8 cellular contexts compared by ENCODE assay signal in the genomic region with DNA sequence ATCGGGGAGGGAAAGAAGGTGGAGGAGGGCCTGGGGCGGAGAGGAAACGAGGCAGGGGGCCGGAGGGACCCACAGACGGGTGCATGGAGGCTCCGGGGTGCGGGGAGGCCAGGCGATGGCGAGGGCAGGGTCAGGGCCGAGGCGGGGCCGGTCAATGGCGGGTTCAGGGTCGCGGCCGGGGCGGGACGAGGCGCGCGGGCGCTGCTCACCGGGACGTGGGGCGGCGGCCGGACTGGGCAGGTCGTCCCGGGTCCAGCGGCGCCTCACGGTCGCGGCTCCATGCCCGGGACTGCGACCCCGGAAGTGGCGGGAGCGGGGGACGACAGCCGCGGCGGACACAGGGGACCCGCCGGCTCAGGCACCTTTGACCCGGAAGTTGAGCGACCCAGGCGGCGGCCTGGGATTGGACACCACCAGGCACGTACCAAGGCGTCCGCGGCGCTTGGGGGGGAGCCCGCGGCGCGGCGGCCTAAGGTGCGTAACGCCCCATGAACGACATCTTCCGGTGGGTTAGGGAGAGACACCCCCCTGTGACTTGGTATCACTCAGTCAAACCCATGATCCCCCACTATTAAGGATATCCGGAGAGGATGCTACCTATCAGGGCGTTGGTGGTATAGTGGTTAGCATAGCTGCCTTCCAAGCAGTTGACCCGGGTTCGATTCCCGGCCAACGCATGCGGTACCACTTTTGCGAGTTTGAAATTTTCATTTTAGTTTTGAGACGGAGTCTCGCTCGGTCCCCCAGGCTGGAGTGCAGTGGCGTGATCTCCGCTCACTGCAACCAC. TPM values are rescaled to one million over a fixed set of nuclear protein-coding genes. Genes with fewer than 3 reads are reported as not detected.
DNase-seq lines count a peak whose midpoint lies in the region; ATAC-seq and TF ChIP-seq lines count a peak whose summit lies in the region.

TSS of gene DPP9 (minus strand) at position 378 of the 787 bp plus-strand sequence. CDS start 3,936 bp downstream, outside the sequence.

- TF ChIP-seq POLR2A in NB4 (IDR thresholded peaks at IDR 0.05; ENCODE audit: extremely low read depth, insufficient read length) (peak; percentile 35), gastroesophageal sphincter (IDR thresholded peaks at IDR 0.05) (peak; percentile 66 to 70)

- peak; percentile 96 for DNase-seq in GM04504 (ENCODE audit: low read depth)
- peak; percentile 95 for DNase-seq in HFFc6
- DNase-seq in NB4 (ENCODE audit: low read depth): peak; percentile 96
- DNase-seq in SK-N-MC (ENCODE audit: low read depth, low spot score): peak; percentile 98
- peak; percentile 98 for DNase-seq in activated naive CD4-positive, alpha-beta T cell treated with anti-CD3 and anti-CD28 coated beads, Interleukin-2, amount 10 ng/mL, durations not matched to agents 7 days and 5 days
- peak; percentile 75 to 98 (median 92) for DNase-seq in substantia nigra (lab: John Stamatoyannopoulos, UW)

- H3K4me1 Mint-ChIP-seq in HFFc6 (ENCODE audit: low read depth): peaks cover 34% of the 10 kb centered on the region
- peaks cover 39% of the 10 kb centered on the region for H3K4me1 Mint-ChIP-seq in activated naive CD4-positive, alpha-beta T cell treated with anti-CD3 and anti-CD28 coated beads, Interleukin-2, amount 10 ng/mL, durations not matched to agents 7 days and 5 days

- H3K36me3 Mint-ChIP-seq in HFFc6 (ENCODE audit: low read depth): peaks cover 5% of the 10 kb centered on the region; the same call in 1 of the 2 replicates
- peaks cover 20% of the 10 kb centered on the region for H3K36me3 Mint-ChIP-seq in activated naive CD4-positive, alpha-beta T cell treated with anti-CD3 and anti-CD28 coated beads, Interleukin-2, amount 10 ng/mL, durations not matched to agents 7 days and 5 days

- no peaks in the 10 kb centered on the region for H3K27me3 ChIP-seq in gastroesophageal sphincter
- H3K27me3 ChIP-seq in neutrophil: no peaks in the 10 kb centered on the region

- H3K4me1 ChIP-seq in gastroesophageal sphincter: peaks cover 0 to 38% (median 14%) of the 10 kb centered on the region in 3 donors
- peaks cover 21 to 28% of the 10 kb centered on the region in 2 experiments for H3K4me1 ChIP-seq in neutrophil (ENCODE audit: control insufficient read depth in 1 of 2, insufficient read depth in 1 of 2, low read depth in 1 of 2, low read length in 1 of 2)

- H3K9me3 ChIP-seq in SK-N-MC (ENCODE audit: low read depth, low read length) (no peaks in the 10 kb centered on the region), gastroesophageal sphincter (no peaks in the 10 kb centered on the region), neutrophil (no peaks in the 10 kb centered on the region)

- peaks cover 11% of the 10 kb centered on the region for H3K27me3 Mint-ChIP-seq in HFFc6 (ENCODE audit: insufficient read depth)
- peaks cover 5% of the 10 kb centered on the region for H3K27me3 Mint-ChIP-seq in activated naive CD4-positive, alpha-beta T cell treated with anti-CD3 and anti-CD28 coated beads, Interleukin-2, amount 10 ng/mL, durations not matched to agents 7 days and 5 days

- ATAC-seq in gastroesophageal sphincter: peak; percentile 98

- TF ChIP-seq EP300 in gastroesophageal sphincter (IDR thresholded peaks at IDR 0.05): no peak

- H3K4me3 ChIP-seq in NB4 (ENCODE audit: low read depth, low read length): peak within 1 kb of the TSS; percentile 88
- H3K4me3 ChIP-seq in SK-N-MC: peak within 1 kb of the TSS; percentile 81
- H3K4me3 ChIP-seq in gastroesophageal sphincter: peak within 1 kb of the TSS; percentile 81 to 97
- peak within 1 kb of the TSS; percentile 66 to 81 for H3K4me3 ChIP-seq in neutrophil (ENCODE audit: low read depth in 1 of 2, low read length in 1 of 2)

- CTCF ChIA-PET in activated naive CD4-positive, alpha-beta T cell treated with anti-CD3 and anti-CD28 coated beads, Interleukin-2, amount 10 ng/mL, durations not matched to agents 7 days and 5 days (lab: Charles Lee): interaction anchor here (1.3 to 2.4 kb wide), 2 partner anchors 67 to 86 kb away, joined by 4 to 14 read pairs; partner anchors contain the start of gene FEM1A

- H3K27ac Mint-ChIP-seq in HFFc6: peak within 1 kb of the TSS; percentile 90
- peak within 1 kb of the TSS; percentile 94 for H3K27ac Mint-ChIP-seq in activated naive CD4-positive, alpha-beta T cell treated with anti-CD3 and anti-CD28 coated beads, Interleukin-2, amount 10 ng/mL, durations not matched to agents 7 days and 5 days

- 0% methylated on average over 1 to 6 of the region's 76 CpGs for WGBS in gastroesophageal sphincter (ENCODE audit: low coverage in 1 of 2), 2 donors

- H3K9me3 Mint-ChIP-seq in HFFc6: peaks cover 5% of the 10 kb centered on the region; the same call in 1 of the 2 replicates
- no peaks in the 10 kb centered on the region for H3K9me3 Mint-ChIP-seq in activated naive CD4-positive, alpha-beta T cell treated with anti-CD3 and anti-CD28 coated beads, Interleukin-2, amount 10 ng/mL, durations not matched to agents 7 days and 5 days

- TF ChIP-seq CTCF in HFFc6 (IDR thresholded peaks at IDR 0.05) (peak; percentile 69), NB4 (IDR thresholded peaks at IDR 0.05; ENCODE audit: low read depth, low read length) (no peak), gastroesophageal sphincter (IDR thresholded peaks at IDR 0.05) (peak in 3 of 4 experiments; percentile 32 to 64 (median 56)), neutrophil (IDR thresholded peaks at IDR 0.05) (peak; percentile 30)

- H3K36me3 ChIP-seq in SK-N-MC (ENCODE audit: insufficient read depth, low read length) (peaks cover 8% of the 10 kb centered on the region; the same call in 1 of the 2 replicates), gastroesophageal sphincter (peaks cover 0 to 33% of the 10 kb centered on the region in 2 donors), neutrophil (peaks cover 27% of the 10 kb centered on the region)

- peak within 1 kb of the TSS; percentile 97 for H3K9ac ChIP-seq in SK-N-MC (ENCODE audit: insufficient read length)

- peak within 1 kb of the TSS; percentile 80 for H3K27ac ChIP-seq in SK-N-MC
- peak within 1 kb of the TSS; percentile 73 to 93 (median 92) for H3K27ac ChIP-seq in gastroesophageal sphincter
- H3K27ac ChIP-seq in neutrophil: peak within 1 kb of the TSS; percentile 89
- peak within 1 kb of the TSS; percentile 77 for H3K27ac ChIP-seq in substantia nigra (ENCODE audit: low read depth, low read length, poor library complexity, severe bottlenecking)

- peak within 1 kb of the TSS; percentile 94 for H3K4me3 Mint-ChIP-seq in HFFc6
- H3K4me3 Mint-ChIP-seq in activated naive CD4-positive, alpha-beta T cell treated with anti-CD3 and anti-CD28 coated beads, Interleukin-2, amount 10 ng/mL, durations not matched to agents 7 days and 5 days: peak within 1 kb of the TSS; percentile 94

RNA-seq across cellular contexts. Expression of gene DPP9, which starts in this region (rescaled TPM):
- total RNA-seq in HFFc6 (2021; fragmentation: NEBNext Ultra II Directional; extraction: Animal tissue kit (Norgen Biotek cat#: 25700)): 10 to 100 TPM; 68.4 to 82.2 (median 80.1) TPM
- total RNA-seq in gastroesophageal sphincter: 10 to 100 TPM; 35.0 to 82.1 (median 42.0) TPM

Comparison
In these comparisons a context has a peak if more than half of its experiments do, and no peak if none do; other contexts are left out.
1. Peak in every context shown above with its lines: DNase-seq, ATAC-seq, H3K4me3 ChIP-seq and H3K27ac ChIP-seq.